21 cellular contexts compared by ENCODE assay signal in genomic region chr17:11142231-11142630, GRCh38.
DNase-seq lines count a peak whose midpoint lies in the region; ATAC-seq and TF ChIP-seq lines count a peak whose summit lies in the region.
"Had no signal": no experiment of that assay in that cellular context is flagged by ENCODE, and none has a peak within 500 bp of the region (broad histone marks: within the 10 kb centered on the region; RNA-seq: fewer than 3 reads in every experiment).

No MANE protein-coding gene starts in this region.

- TF ChIP-seq CTCF in colonic mucosa (IDR thresholded peaks at IDR 0.05) (no peak), mucosa of descending colon (IDR thresholded peaks at IDR 0.05) (no peak)

- H3K9me3 Mint-ChIP-seq in activated naive CD4-positive, alpha-beta T cell treated with anti-CD3 and anti-CD28 coated beads, Interleukin-2, amount 10 ng/mL, durations not matched to agents 7 days and 5 days, result no peaks in the 10 kb centered on the region

- no peaks in the 10 kb centered on the region for H3K27me3 Mint-ChIP-seq in activated naive CD4-positive, alpha-beta T cell treated with anti-CD3 and anti-CD28 coated beads, Interleukin-2, amount 10 ng/mL, durations not matched to agents 7 days and 5 days

- no peak overlapping the region for H3K4me3 Mint-ChIP-seq in activated naive CD4-positive, alpha-beta T cell treated with anti-CD3 and anti-CD28 coated beads, Interleukin-2, amount 10 ng/mL, durations not matched to agents 7 days and 5 days
- H3K4me3 Mint-ChIP-seq: CD4-positive, alpha-beta T cell; CD8-positive, alpha-beta T cell had no signal

- ATAC-seq in mucosa of descending colon, result peak; percentile 87
- ATAC-seq in HG02623 (IDR thresholded peaks at IDR 0.05; ENCODE audit: unreplicated experiment), result no peak
- ATAC-seq: CD8-positive, alpha-beta T cell; GM12878 had no signal

- no peaks in the 10 kb centered on the region for H3K27me3 ChIP-seq in colonic mucosa
- H3K27me3 ChIP-seq: BE2C, BLaER1 had no signal

- H3K9ac ChIP-seq in colonic mucosa (ENCODE audit: low read depth in 2 of 2, low read length in 2 of 2), result no peak overlapping the region
- H3K9ac ChIP-seq: BLaER1 had no signal

- H3K4me1 Mint-ChIP-seq in activated naive CD4-positive, alpha-beta T cell treated with anti-CD3 and anti-CD28 coated beads, Interleukin-2, amount 10 ng/mL, durations not matched to agents 7 days and 5 days, result no peaks in the 10 kb centered on the region

- no peak overlapping the region for H3K27ac ChIP-seq in colonic mucosa
- H3K27ac ChIP-seq: BLaER1, C4-2B had no signal

- no peak overlapping the region for H3K27ac Mint-ChIP-seq in activated naive CD4-positive, alpha-beta T cell treated with anti-CD3 and anti-CD28 coated beads, Interleukin-2, amount 10 ng/mL, durations not matched to agents 7 days and 5 days
- H3K27ac Mint-ChIP-seq: CD4-positive, alpha-beta T cell; CD8-positive, alpha-beta T cell had no signal

- H3K9me3 ChIP-seq in colonic mucosa (no peaks in the 10 kb centered on the region), mucosa of descending colon (no peaks in the 10 kb centered on the region)
- H3K9me3 ChIP-seq: BE2C, BLaER1 had no signal

- H3K36me3 ChIP-seq in colonic mucosa (no peaks in the 10 kb centered on the region), mucosa of descending colon (ENCODE audit: low read depth) (no peaks in the 10 kb centered on the region)
- H3K36me3 ChIP-seq: BE2C, BLaER1 had no signal

- DNase-seq in colonic mucosa, result peak; percentile 25
- DNase-seq in mucosa of descending colon, result peak in 1 of 3 donors; percentile 24
- no peak for DNase-seq in activated naive CD4-positive, alpha-beta T cell treated with anti-CD3 and anti-CD28 coated beads, Interleukin-2, amount 10 ng/mL, durations not matched to agents 7 days and 5 days
- DNase-seq in COLO829 (ENCODE audit: low spot score), result no peak
- DNase-seq: 8988T; ACHN; BE2C; CD4-positive, alpha-beta T cell; CD8-positive, alpha-beta T cell; COR-L47; DMS 273 treated with DMSO at 0.1 percent for 48 hours; DMS153; DMS53; DMS79; DND-41; EL; GDM1 had no signal

- H3K36me3 Mint-ChIP-seq in activated naive CD4-positive, alpha-beta T cell treated with anti-CD3 and anti-CD28 coated beads, Interleukin-2, amount 10 ng/mL, durations not matched to agents 7 days and 5 days, result no peaks in the 10 kb centered on the region
- H3K36me3 Mint-ChIP-seq: CD8-positive, alpha-beta T cell had no signal

- H3K4me3 ChIP-seq in colonic mucosa, result no peak overlapping the region
- H3K4me3 ChIP-seq in mucosa of descending colon, result no peak overlapping the region
- H3K4me3 ChIP-seq: BLaER1, GM12878 had no signal

- H3K4me1 ChIP-seq in colonic mucosa (no peaks in the 10 kb centered on the region), mucosa of descending colon (ENCODE audit: low read depth) (no peaks in the 10 kb centered on the region)
- H3K4me1 ChIP-seq: BE2C, BLaER1 had no signal

- CTCF ChIA-PET in activated naive CD4-positive, alpha-beta T cell treated with anti-CD3 and anti-CD28 coated beads, Interleukin-2, amount 10 ng/mL, durations not matched to agents 7 days and 5 days (lab: Charles Lee), result interaction anchor here (0.6 kb wide), 1 partner anchor 266 kb away, joined by 3 read pairs; no protein-coding TSS in a partner anchor

- intact Hi-C loops in colonic mucosa (cut with DNase I), result loop anchor here (10.0 kb wide), 1 partner anchor 397 kb away; no protein-coding TSS in a partner anchor
- intact Hi-C loops in mucosa of descending colon (cut with DNase I, micrococcal nuclease), result loop anchor here in 1 of 2 donors (5.0 kb wide), 1 partner anchor 265 kb away; no protein-coding TSS in a partner anchor
